15 cellular contexts compared by ENCODE assay signal in genomic region chr7:107643407-107643806, GRCh38. TPM values are rescaled to one million over a fixed set of nuclear protein-coding genes. Genes with fewer than 3 reads are reported as not detected.
A peak's percentile ranks its signal among the peaks of the same experiment; 100 is the strongest.
DNase-seq lines count a peak whose midpoint lies in the region; ATAC-seq and TF ChIP-seq lines count a peak whose summit lies in the region.
"Had no signal": no experiment of that assay in that cellular context is flagged by ENCODE, and none has a peak within 500 bp of the region (broad histone marks: within the 10 kb centered on the region; RNA-seq: fewer than 3 reads in every experiment).

No MANE protein-coding gene starts in this region.

- H3K27me3 ChIP-seq in IMR-90 (ENCODE audit: control insufficient read depth, insufficient read depth, low read length) (no peaks in the 10 kb centered on the region), kidney epithelial cell (ENCODE audit: control insufficient read depth, insufficient read depth, low read length) (no peaks in the 10 kb centered on the region), HAP-1 (ENCODE audit: low read depth) (peaks cover 17% of the 10 kb centered on the region), aorta (ENCODE audit: control insufficient read depth in 1 of 2, insufficient read depth in 2 of 2, low read length in 1 of 2) (no peaks in the 10 kb centered on the region)
- H3K27me3 ChIP-seq: left lung, SJSA1, vagina had no signal

- no peak overlapping the region for H3K4me3 Mint-ChIP-seq in activated T-helper 1 cell treated with anti-CD3 and anti-CD28 coated beads, Interleukin-12 subunit alpha, Interleukin-12 subunit beta, Interleukin-2, Interleukin-4 antibody, amounts not matched to agents 30 ng/mL and 10 ng/mL and 1 ng/mL, durations not matched to agents 14 hours and 24 hours and 36 hours
- H3K4me3 Mint-ChIP-seq: activated CD4-positive, alpha-beta T cell treated with anti-CD3 and anti-CD28 coated beads for 36 hours had no signal

- H3K36me3 Mint-ChIP-seq in activated T-helper 1 cell treated with anti-CD3 and anti-CD28 coated beads, Interleukin-12 subunit alpha, Interleukin-12 subunit beta, Interleukin-2, Interleukin-4 antibody, amounts not matched to agents 30 ng/mL and 10 ng/mL and 1 ng/mL, durations not matched to agents 14 hours and 24 hours and 36 hours (ENCODE audit: low read depth): peaks cover 17% of the 10 kb centered on the region

- peaks cover 22% of the 10 kb centered on the region for H3K9me3 Mint-ChIP-seq in activated T-helper 1 cell treated with anti-CD3 and anti-CD28 coated beads, Interleukin-12 subunit alpha, Interleukin-12 subunit beta, Interleukin-2, Interleukin-4 antibody, amounts not matched to agents 30 ng/mL and 10 ng/mL and 1 ng/mL, durations not matched to agents 14 hours and 24 hours and 36 hours

- H3K4me1 ChIP-seq in IMR-90 (ENCODE audit: control insufficient read depth, insufficient read depth, low read length) (no peaks in the 10 kb centered on the region; the same call in 1 of the 2 replicates), HAP-1 (peaks cover 3% of the 10 kb centered on the region), aorta (ENCODE audit: control insufficient read depth in 1 of 2, insufficient read depth in 2 of 2, low read length in 2 of 2) (no peaks in the 10 kb centered on the region)
- H3K4me1 ChIP-seq: vagina had no signal

- no peak overlapping the region for H4K91ac ChIP-seq in IMR-90 (ENCODE audit: insufficient read depth, low read depth, low read length)

- H3K56ac ChIP-seq in IMR-90 (ENCODE audit: extremely low read depth, insufficient read depth, low read length): no peak overlapping the region

- peak; percentile 96 for ATAC-seq in IMR-90 (ENCODE audit: low read depth)
- no peak for ATAC-seq in aorta (ENCODE audit: low FRiP score)
- ATAC-seq: activated CD4-positive, alpha-beta T cell treated with anti-CD3 and anti-CD28 coated beads for 36 hours; left lung had no signal

- no peak overlapping the region for H2AK9ac ChIP-seq in IMR-90 (replicated peaks; ENCODE audit: low read depth, low read length, poor library complexity)

- in situ Hi-C loops in IMR-90 (cut with MboI; ENCODE audit: low sequenced_read_pairs): no loop called here
- in situ Hi-C loops in astrocyte of the spinal cord (cut with HindIII; ENCODE audit: low sequenced_read_pairs): no loop called here
- in situ Hi-C loops in HAP-1 (cut with MboI; ENCODE audit: low sequenced_read_pairs): no loop called here

- H3K79me1 ChIP-seq in IMR-90 (ENCODE audit: low read depth in 1 of 2, low read length in 2 of 2): no peaks in the 10 kb centered on the region

- H2BK5ac ChIP-seq in IMR-90 (ENCODE audit: low read depth, low read length, poor library complexity, severe bottlenecking): peak overlapping the region; percentile 34

- H2AK5ac ChIP-seq in IMR-90 (ENCODE audit: low read depth, low read length): no peak overlapping the region

- no peak overlapping the region for H3K4ac ChIP-seq in IMR-90 (ENCODE audit: low read depth, low read length)

- no peak overlapping the region for H3K14ac ChIP-seq in IMR-90 (replicated peaks; ENCODE audit: low read depth, low read length)

- 0 out of 2 replicates have a peak, but pooled peaks cover 3% of the 10 kb centered on the region for H3K9me1 ChIP-seq in IMR-90 (ENCODE audit: insufficient read depth, low read length)

- no peak overlapping the region for H2AFZ ChIP-seq in IMR-90 (replicated peaks; ENCODE audit: low read length, poor library complexity)

- H3K9ac ChIP-seq in IMR-90 (ENCODE audit: low read depth, low read length): no peak overlapping the region

- H3K4me1 Mint-ChIP-seq in activated T-helper 1 cell treated with anti-CD3 and anti-CD28 coated beads, Interleukin-12 subunit alpha, Interleukin-12 subunit beta, Interleukin-2, Interleukin-4 antibody, amounts not matched to agents 30 ng/mL and 10 ng/mL and 1 ng/mL, durations not matched to agents 14 hours and 24 hours and 36 hours (ENCODE audit: low read depth): peaks cover 38% of the 10 kb centered on the region

- CTCF ChIA-PET in IMR-90 (lab: Yijun Ruan, JAX): interaction anchor here (0.5 to 1.1 kb wide), 3 partner anchors 18 to 55 kb away, joined by 3 to 10 read pairs (median 4); partner anchors contain the start of gene SLC26A4

- H4K20me1 ChIP-seq in IMR-90 (ENCODE audit: insufficient read depth, low read length): no peaks in the 10 kb centered on the region

- H3K4me3 ChIP-seq in AG09309 (ENCODE audit: control insufficient read depth, low read depth, low read length) (no peak overlapping the region), IMR-90 (ENCODE audit: insufficient read depth, low read depth, low read length) (no peak overlapping the region), astrocyte of the spinal cord (ENCODE audit: low read depth, low read length) (no peak overlapping the region), kidney epithelial cell (ENCODE audit: low read depth, low read length) (no peak overlapping the region), HAP-1 (no peak overlapping the region), aorta (ENCODE audit: low read length in 2 of 2) (no peak overlapping the region)
- H3K4me3 ChIP-seq: left lung, SJSA1, vagina had no signal

- H3K27ac Mint-ChIP-seq in activated T-helper 1 cell treated with anti-CD3 and anti-CD28 coated beads, Interleukin-12 subunit alpha, Interleukin-12 subunit beta, Interleukin-2, Interleukin-4 antibody, amounts not matched to agents 30 ng/mL and 10 ng/mL and 1 ng/mL, durations not matched to agents 14 hours and 24 hours and 36 hours: no peak overlapping the region

- no peaks in the 10 kb centered on the region for H3K36me3 ChIP-seq in IMR-90 (ENCODE audit: control insufficient read depth, insufficient read depth, low read length)
- H3K36me3 ChIP-seq in kidney epithelial cell (ENCODE audit: control insufficient read depth, insufficient read depth, low read length): no peaks in the 10 kb centered on the region
- no peaks in the 10 kb centered on the region for H3K36me3 ChIP-seq in HAP-1 (replicated peaks)
- no peaks in the 10 kb centered on the region for H3K36me3 ChIP-seq in aorta (ENCODE audit: control insufficient read depth in 1 of 2, insufficient read depth in 2 of 2, low read length in 1 of 2)
- H3K36me3 ChIP-seq: left lung, SJSA1, vagina had no signal

- no TSS peak for BruUV-seq in IMR-90 (replicated peaks; lab: Mats Ljungman, UMichigan)

- dilution Hi-C loops in IMR-90 (cut with HindIII; ENCODE audit: low sequenced_read_pairs, unreplicated experiment): no loop called here

- H3K27me3 Mint-ChIP-seq in activated T-helper 1 cell treated with anti-CD3 and anti-CD28 coated beads, Interleukin-12 subunit alpha, Interleukin-12 subunit beta, Interleukin-2, Interleukin-4 antibody, amounts not matched to agents 30 ng/mL and 10 ng/mL and 1 ng/mL, durations not matched to agents 14 hours and 24 hours and 36 hours (ENCODE audit: insufficient read depth): peaks cover 10% of the 10 kb centered on the region

- H3K9me3 ChIP-seq in IMR-90 (ENCODE audit: control insufficient read depth, insufficient read depth, low read length) (no peaks in the 10 kb centered on the region), HAP-1 (no peaks in the 10 kb centered on the region; the same call in 1 of the 2 replicates), aorta (ENCODE audit: control insufficient read depth, low read length) (no peaks in the 10 kb centered on the region)
- H3K9me3 ChIP-seq: left lung, SJSA1, vagina had no signal

- H3K27ac ChIP-seq in IMR-90 (ENCODE audit: insufficient read depth, low read length): no peak overlapping the region
- H3K27ac ChIP-seq in aorta (ENCODE audit: low read depth in 1 of 2, low read length in 2 of 2): no peak overlapping the region
- H3K27ac ChIP-seq: left lung, SJSA1, vagina had no signal

- TF ChIP-seq POLR2A in IMR-90 (IDR thresholded peaks at IDR 0.05; ENCODE audit: low read depth, low read length): no peak

- no peak overlapping the region for H3K18ac ChIP-seq in IMR-90 (ENCODE audit: low read depth, low read length)

- POLR2A ChIA-PET in IMR-90 (lab: Charles Lee; ENCODE audit: unreplicated experiment): no interaction called here

- DNase-seq in AG09309 (ENCODE audit: low read depth): no peak
- DNase-seq in IMR-90: peak; percentile 78
- DNase-seq in astrocyte of the spinal cord (ENCODE audit: low read depth, low spot score): peak; percentile 70
- DNase-seq in kidney epithelial cell (ENCODE audit: low read depth): no peak
- DNase-seq in HAP-1 (ENCODE audit: low spot score in 2 of 2): no peak
- DNase-seq in CD1c-positive myeloid dendritic cell (ENCODE audit: extremely low spot score): no peak
- no peak for DNase-seq in aorta
- DNase-seq in activated T-helper 1 cell treated with anti-CD3 and anti-CD28 coated beads, Interleukin-12 subunit alpha, Interleukin-12 subunit beta, Interleukin-2, Interleukin-4 antibody, amounts not matched to agents 30 ng/mL and 10 ng/mL and 1 ng/mL, durations not matched to agents 14 hours and 24 hours and 36 hours (ENCODE audit: low spot score): no peak
- DNase-seq: activated CD4-positive, alpha-beta T cell treated with anti-CD3 and anti-CD28 coated beads for 36 hours; foreskin melanocyte; left lung; NCI-H1417 treated with DMSO at 0.1 percent for 48 hours; NCI-H774 had no signal

- no peak overlapping the region for H4K8ac ChIP-seq in IMR-90 (ENCODE audit: low read depth in 2 of 2, low read length in 2 of 2)

- H4K5ac ChIP-seq in IMR-90 (ENCODE audit: low read depth, low read length): no peak overlapping the region

- H3K23ac ChIP-seq in IMR-90 (ENCODE audit: low read depth, low read length): no peak overlapping the region

- intact Hi-C loops in IMR-90 (cut with micrococcal nuclease) (no loop called here), aorta (cut with DNase I) (no loop called here)
- intact Hi-C loops in activated T-helper 1 cell treated with anti-CD3 and anti-CD28 coated beads, Interleukin-12 subunit alpha, Interleukin-12 subunit beta, Interleukin-2, Interleukin-4 antibody, amounts not matched to agents 30 ng/mL and 10 ng/mL and 1 ng/mL, durations not matched to agents 14 hours and 24 hours and 36 hours (cut with micrococcal nuclease): no loop called here

- no peak overlapping the region for H2BK15ac ChIP-seq in IMR-90 (ENCODE audit: low read depth, low read length)

- TF ChIP-seq CTCF in AG09309 (IDR thresholded peaks at IDR 0.05; ENCODE audit: control insufficient read depth, insufficient read depth, low read depth, low read length, missing control alignments) (peak; percentile 51), IMR-90 (conservative IDR thresholded peaks at IDR 0.05; ENCODE audit: low read depth, low read length) (peak; percentile 49), astrocyte of the spinal cord (IDR thresholded peaks at IDR 0.05; ENCODE audit: low read depth, low read length) (peak; percentile 53), kidney epithelial cell (IDR thresholded peaks at IDR 0.05; ENCODE audit: insufficient read depth, low read length, poor library complexity, severe bottlenecking) (peak; percentile 37)

- TF ChIP-seq RAD21 in IMR-90 (IDR thresholded peaks at IDR 0.05; ENCODE audit: low read length): peak; percentile 31; the same call in 1 of the 2 replicates

- no peak overlapping the region for H2BK120ac ChIP-seq in IMR-90 (ENCODE audit: low read depth, low read length)

- WGBS in IMR-90 (ENCODE audit: extremely low coverage in 2 of 2, insufficient read length in 1 of 2), 2 experiments: no CpG with 5 or more reads among the region's 1 CpG
- 81 to 85% methylated on average over 1 of the region's 1 CpG for WGBS in aorta, 2 donors

- no peak overlapping the region for H2BK20ac ChIP-seq in IMR-90 (ENCODE audit: low read depth, low read length)

- H3K4me2 ChIP-seq in IMR-90 (ENCODE audit: low read depth, low read length): no peak overlapping the region

RNA-seq across cellular contexts. Expression of gene SLC26A4, which starts 17.2 kb away (rescaled TPM):
- total RNA-seq in IMR-90 (2012; rRNA removed) (0.56 and 1.1 TPM in 2 replicates), kidney epithelial cell (0.14 and 0.25 TPM in 2 replicates), aorta (1 to 10 TPM; 2.3 to 3.5 TPM)
- polyA plus RNA-seq in IMR-90 (2012; rRNA removed) (0.09 and 0.20 TPM in 2 replicates), aorta (1 to 10 TPM; 1.4 to 2.9 TPM)
- 0.07 TPM in 1 of 2 replicates, not detected in the other for polyA plus RNA-seq in IMR-90 (2012; cell fraction: cytosol; rRNA removed)
- 0.05 and 0.19 TPM in 2 replicates for polyA plus RNA-seq in IMR-90 (2012; cell fraction: nucleus; rRNA removed; ENCODE audit: low replicate concordance)
- total RNA-seq in activated T-helper 1 cell treated with anti-CD3 and anti-CD28 coated beads, Interleukin-12 subunit alpha, Interleukin-12 subunit beta, Interleukin-2, Interleukin-4 antibody, amounts not matched to agents 30 ng/mL and 10 ng/mL and 1 ng/mL, durations not matched to agents 14 hours and 24 hours and 36 hours: 7.2 and 7.9 TPM in 2 replicates
- total RNA-seq: vagina had no signal

Comparison
In these comparisons a context has a peak if more than half of its experiments do, and no peak if none do; other contexts are left out.
1. DNase-seq: peak in IMR-90 (single experiment) and astrocyte of the spinal cord (single experiment); none in AG09309 (single experiment), kidney epithelial cell (single experiment), HAP-1 (0 of 2), CD1c-positive myeloid dendritic cell (single experiment), aorta (0 of 2) and activated T-helper 1 cell treated with anti-CD3 and anti-CD28 coated beads, Interleukin-12 subunit alpha, Interleukin-12 subunit beta, Interleukin-2, Interleukin-4 antibody, amounts not matched to agents 30 ng/mL and 10 ng/mL and 1 ng/mL, durations not matched to agents 14 hours and 24 hours and 36 hours (single experiment).
2. Peak in every context shown above with its lines, with median percentiles within 50 percentile points of each other: CTCF ChIP-seq.